28 cellular contexts compared by ENCODE assay signal in the genomic region with DNA sequence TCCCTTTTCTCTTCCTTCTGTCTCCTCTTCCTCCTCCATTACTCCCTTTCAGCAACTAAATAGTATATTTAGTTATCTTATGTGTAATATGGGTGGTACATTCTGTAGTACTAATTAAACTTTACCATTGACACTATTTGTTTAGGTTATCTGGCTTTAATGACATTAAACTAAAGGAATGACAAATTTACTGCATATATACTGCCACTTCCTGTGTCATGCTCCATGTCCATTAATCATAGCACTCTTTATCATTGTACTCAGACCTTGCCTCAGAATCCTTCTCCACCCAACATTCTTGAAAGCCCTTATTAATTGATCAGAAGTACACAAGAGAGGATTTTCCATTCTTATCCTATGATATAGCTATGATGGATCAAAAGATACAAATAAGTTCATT.
"Had no signal": no experiment of that assay in that cellular context is flagged by ENCODE, and none has a peak within 500 bp of the region (broad histone marks: within the 10 kb centered on the region; RNA-seq: fewer than 3 reads in every experiment).

No MANE protein-coding gene starts in this region.

- H3K9me3 ChIP-seq: gastrocnemius medialis, lower lobe of right lung, neutrophil, right lobe of liver, suprapubic skin, transverse colon, upper lobe of right lung, uterus had no signal

- H3K4me1 ChIP-seq: gastrocnemius medialis, lower lobe of right lung, parathyroid adenoma, suprapubic skin, transverse colon, upper lobe of right lung, uterus had no signal

- H3K9me3 Mint-ChIP-seq: natural killer cell treated with Interleukin-12 subunit alpha and Interleukin-12 subunit beta and Interleukin-15 and Interleukin-18, amount 100 ng/mL, for 72 hours; neural crest cell; stimulated activated naive CD8-positive, alpha-beta T cell treated with anti-CD3 and anti-CD28 coated beads, Interleukin-15, amount 100 ng/mL, for 72 hours had no signal

- H3K27ac Mint-ChIP-seq: natural killer cell treated with Interleukin-12 subunit alpha and Interleukin-12 subunit beta and Interleukin-15 and Interleukin-18, amount 100 ng/mL, for 72 hours; progenitor cell of endocrine pancreas; stimulated activated naive CD8-positive, alpha-beta T cell treated with anti-CD3 and anti-CD28 coated beads, Interleukin-15, amount 100 ng/mL, for 72 hours had no signal

- H3K4me3 ChIP-seq: dorsolateral prefrontal cortex, gastrocnemius medialis, lower lobe of right lung, right lobe of liver, smooth muscle cell, suprapubic skin, transverse colon, upper lobe of right lung, uterus had no signal

- H3K4me1 Mint-ChIP-seq: naive B cell; neural crest cell; stimulated activated naive CD8-positive, alpha-beta T cell treated with anti-CD3 and anti-CD28 coated beads, Interleukin-15, amount 100 ng/mL, for 72 hours had no signal

- H3K79me2 ChIP-seq: parathyroid adenoma had no signal

- ATAC-seq: esophagus mucosa; gastrocnemius medialis; left ventricle myocardium superior; lower lobe of right lung; natural killer cell treated with Interleukin-12 subunit alpha and Interleukin-12 subunit beta and Interleukin-15 and Interleukin-18, amount 100 ng/mL, for 72 hours; right lobe of liver; stimulated activated naive CD8-positive, alpha-beta T cell treated with anti-CD3 and anti-CD28 coated beads, Interleukin-15, amount 100 ng/mL, for 72 hours; upper lobe of right lung had no signal

- H3K36me3 ChIP-seq: gastrocnemius medialis, lower lobe of right lung, neutrophil, right lobe of liver, suprapubic skin, transverse colon, upper lobe of right lung, uterus had no signal

- H3K27me3 ChIP-seq: dorsolateral prefrontal cortex, gastrocnemius medialis, neutrophil, right lobe of liver, suprapubic skin, transverse colon, upper lobe of right lung, uterus had no signal

- H2AFZ ChIP-seq: parathyroid adenoma had no signal

- H3K36me3 Mint-ChIP-seq: naive B cell; natural killer cell treated with Interleukin-12 subunit alpha and Interleukin-12 subunit beta and Interleukin-15 and Interleukin-18, amount 100 ng/mL, for 72 hours had no signal

- H3K27me3 Mint-ChIP-seq: naive B cell; natural killer cell treated with Interleukin-12 subunit alpha and Interleukin-12 subunit beta and Interleukin-15 and Interleukin-18, amount 100 ng/mL, for 72 hours; progenitor cell of endocrine pancreas; stimulated activated naive CD8-positive, alpha-beta T cell treated with anti-CD3 and anti-CD28 coated beads, Interleukin-15, amount 100 ng/mL, for 72 hours had no signal

- H3K27ac ChIP-seq: dorsolateral prefrontal cortex, epithelial cell of prostate, gastrocnemius medialis, lower lobe of right lung, neutrophil, parathyroid adenoma, right lobe of liver, suprapubic skin, transverse colon, upper lobe of right lung, uterus had no signal

- FAIRE-seq: keratinocyte had no signal

- H3K9ac ChIP-seq: parathyroid adenoma had no signal

- DNase-seq: dorsolateral prefrontal cortex; effector CD4-positive, alpha-beta T cell; foreskin fibroblast; gastrocnemius medialis; head of caudate nucleus; left ventricle myocardium superior; lower lobe of right lung; naive B cell; right lobe of liver; stimulated activated CD4-positive, alpha-beta T cell treated with anti-CD3 and anti-CD28 coated beads, Interleukin-12 subunit alpha, Interleukin-12 subunit beta, amount 100 ng/mL, for 4 hours; stimulated activated CD4-positive, alpha-beta T cell treated with anti-CD3 and anti-CD28 coated beads, Interleukin-1b, Interleukin-23, amount 100 ng/mL, for 48 hours; stimulated activated CD4-positive, alpha-beta T cell treated with anti-CD3 and anti-CD28 coated beads, Interleukin-4, amount 100 ng/mL, for 1 hour; stimulated activated CD8-positive, alpha-beta memory T cell treated with anti-CD3 and anti-CD28 coated beads, Interleukin-4, amount 100 ng/mL, for 48 hours; stimulated activated naive CD4-positive, alpha-beta T cell; stimulated activated naive CD8-positive, alpha-beta T cell treated with anti-CD3 and anti-CD28 coated beads, Interleukin-15, amount 100 ng/mL, for 72 hours; transverse colon; upper lobe of right lung; uterus had no signal

- H3K4me2 ChIP-seq: smooth muscle cell had no signal

- H3K4me3 Mint-ChIP-seq: natural killer cell treated with Interleukin-12 subunit alpha and Interleukin-12 subunit beta and Interleukin-15 and Interleukin-18, amount 100 ng/mL, for 72 hours; neural crest cell; stimulated activated naive CD8-positive, alpha-beta T cell treated with anti-CD3 and anti-CD28 coated beads, Interleukin-15, amount 100 ng/mL, for 72 hours had no signal
